ENCODE assay signal across 19 cellular contexts in the genomic region with DNA sequence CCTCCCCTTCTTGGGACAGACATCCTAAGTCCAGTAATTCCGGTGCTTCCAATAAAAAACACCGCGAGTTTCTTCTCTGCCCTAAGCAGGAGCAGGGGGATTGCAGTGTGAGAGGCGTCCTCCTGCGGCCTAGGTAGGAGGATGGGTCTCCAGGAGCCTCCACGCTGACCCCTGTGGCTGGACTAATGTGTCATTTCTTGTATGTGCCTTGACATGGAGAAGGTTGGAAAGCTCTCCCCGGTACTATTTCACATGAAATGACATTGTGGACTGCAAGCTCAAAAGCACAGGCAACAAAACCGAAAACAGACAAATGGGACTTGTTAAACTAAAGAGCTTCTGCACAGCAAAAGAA.
A peak's percentile ranks its signal among the peaks of the same experiment; 100 is the strongest.
DNase-seq lines count a peak whose midpoint lies in the region; ATAC-seq and TF ChIP-seq lines count a peak whose summit lies in the region.
"Had no signal": no experiment of that assay in that cellular context is flagged by ENCODE, and none has a peak within 500 bp of the region (broad histone marks: within the 10 kb centered on the region; RNA-seq: fewer than 3 reads in every experiment).

No MANE protein-coding gene starts in this region.

- H3K36me3 ChIP-seq in left ventricle myocardium inferior = no peaks in the 10 kb centered on the region
- peaks cover 4% of the 10 kb centered on the region for H3K36me3 ChIP-seq in OCI-LY7 (ENCODE audit: insufficient read depth, low read length)
- H3K36me3 ChIP-seq in upper lobe of left lung = no peaks in the 10 kb centered on the region
- H3K36me3 ChIP-seq: SJSA1 had no signal

- CTCF ChIA-PET in OCI-LY7 (lab: Charles Lee; ENCODE audit: unreplicated experiment) = interaction anchor here (0.6 to 1.6 kb wide), 6 partner anchors 15 to 699 kb away, joined by 3 to 10 read pairs (median 3); no protein-coding TSS in a partner anchor

- no TSS peak for BruUV-seq in OCI-LY7 (replicated peaks; lab: Mats Ljungman, UMichigan)

- TF ChIP-seq POLR2A in upper lobe of left lung (IDR thresholded peaks at IDR 0.05) = no peak

- H3K27ac ChIP-seq in left ventricle myocardium inferior (replicated peaks) (peak overlapping the region; percentile 74), OCI-LY7 (ENCODE audit: low read depth, low read length, poor library complexity, severe bottlenecking) (peak overlapping the region; percentile 96), layer of hippocampus (ENCODE audit: low read depth, low read length) (peak overlapping the region; percentile 84), upper lobe of left lung (peak overlapping the region in 3 of 4 donors; percentile 70 to 78 (median 71))
- H3K27ac ChIP-seq: SJSA1, testis had no signal

- peak overlapping the region; percentile 56 for H2AFZ ChIP-seq in OCI-LY7 (ENCODE audit: low read length)

- TF ChIP-seq CTCF in left ventricle myocardium inferior (IDR thresholded peaks at IDR 0.05; ENCODE audit: borderline replicate concordance) = no peak
- TF ChIP-seq CTCF in OCI-LY7 (conservative IDR thresholded peaks at IDR 0.05; ENCODE audit: low read length) = peak; percentile 22; the same call in 1 of the 2 replicates
- TF ChIP-seq CTCF in upper lobe of left lung (IDR thresholded peaks at IDR 0.05) = no peak

- H3K79me2 ChIP-seq in OCI-LY7 (ENCODE audit: insufficient read depth, low read depth, low read length) = 0 out of 2 replicates have a peak, but pooled peaks cover 6% of the 10 kb centered on the region

- ATAC-seq in Right ventricle myocardium inferior (no peak), upper lobe of left lung (ENCODE audit: low FRiP score in 2 of 2) (no peak), HG03025 (IDR thresholded peaks at IDR 0.05; ENCODE audit: low FRiP score, unreplicated experiment) (no peak), GM19395 (IDR thresholded peaks at IDR 0.05; ENCODE audit: unreplicated experiment) (no peak)
- ATAC-seq: CD8-positive, alpha-beta T cell had no signal

- no peaks in the 10 kb centered on the region for H3K9me2 ChIP-seq in OCI-LY7 (ENCODE audit: insufficient read depth, low read length)

- no peaks in the 10 kb centered on the region for H3K27me3 ChIP-seq in left ventricle myocardium inferior (ENCODE audit: low read depth)
- H3K27me3 ChIP-seq in layer of hippocampus (ENCODE audit: control insufficient read depth, insufficient read depth, low read length) = no peaks in the 10 kb centered on the region
- H3K27me3 ChIP-seq in upper lobe of left lung = no peaks in the 10 kb centered on the region
- H3K27me3 ChIP-seq: SJSA1, testis had no signal

- POLR2A ChIA-PET in OCI-LY7 (lab: Charles Lee) = interaction anchor here (0.6 to 7.5 kb wide), 22 partner anchors 9 to 1598 kb away, joined by 3 to 283 read pairs (median 5); partner anchors contain the start of genes CASP3 and PRIMPOL

- 86 to 89% methylated on average over 8 of the region's 8 CpGs for WGBS in upper lobe of left lung, 2 donors

- no peaks in the 10 kb centered on the region for H3K9me3 ChIP-seq in left ventricle myocardium inferior (replicated peaks)
- H3K9me3 ChIP-seq in OCI-LY7 (ENCODE audit: low read length) = peaks cover 8% of the 10 kb centered on the region
- H3K9me3 ChIP-seq in upper lobe of left lung = no peaks in the 10 kb centered on the region
- H3K9me3 ChIP-seq: SJSA1, testis had no signal

- H3K4me2 ChIP-seq in OCI-LY7 (ENCODE audit: low read length) = peak overlapping the region; percentile 72

- DNase-seq in left ventricle myocardium inferior (no peak), Right ventricle myocardium inferior (ENCODE audit: missing footprints) (no peak), OCI-LY7 (ENCODE audit: low spot score) (peak; percentile 43), upper lobe of left lung (no peak), NCI-H2081 (lab: John Stamatoyannopoulos, UW) (no peak)
- DNase-seq: activated CD4-positive, alpha-beta T cell treated with anti-CD3 and anti-CD28 coated beads for 48 hours; effector CD4-positive, alpha-beta T cell; GOT3; KG1; NCI-H1048; NCI-H2029; NCI-H446 treated with DMSO at 0.1 percent for 48 hours; T-helper 9 cell; testis had no signal

- peaks cover 35% of the 10 kb centered on the region for H3K4me1 ChIP-seq in left ventricle myocardium inferior
- H3K4me1 ChIP-seq in OCI-LY7 (ENCODE audit: insufficient read depth, low read length, poor library complexity, severe bottlenecking) = peaks cover 99% of the 10 kb centered on the region
- H3K4me1 ChIP-seq in upper lobe of left lung = peaks cover 20 to 41% (median 33%) of the 10 kb centered on the region in 4 donors
- H3K4me1 ChIP-seq: SJSA1 had no signal

- TF ChIP-seq EP300 in upper lobe of left lung (IDR thresholded peaks at IDR 0.05) = no peak

- H3K4me3 ChIP-seq in left ventricle myocardium inferior = peak overlapping the region; percentile 59
- peak overlapping the region; percentile 63 for H3K4me3 ChIP-seq in OCI-LY7 (ENCODE audit: low read depth, low read length, poor library complexity, severe bottlenecking)
- H3K4me3 ChIP-seq in upper lobe of left lung = peak overlapping the region in 3 of 4 donors; percentile 4 to 42 (median 17)
- H3K4me3 ChIP-seq: SJSA1, testis had no signal

- H4K20me1 ChIP-seq in OCI-LY7 (ENCODE audit: insufficient read depth, low read length) = no peaks in the 10 kb centered on the region

- intact Hi-C loops in left ventricle myocardium inferior (cut with micrococcal nuclease) (no loop called here), Right ventricle myocardium inferior (cut with DNase I) (loop anchor here (5.0 kb wide), 1 partner anchor 58 kb away; no protein-coding TSS in a partner anchor), OCI-LY7 (cut with micrococcal nuclease; ENCODE audit: unreplicated experiment) (loop anchor here (5.0 to 10.0 kb wide), 2 partner anchors 533 to 920 kb away; partner anchors contain the start of genes CFAP97 and SNX25)
